1 cellular context compared by ENCODE assay signal in the genomic region with DNA sequence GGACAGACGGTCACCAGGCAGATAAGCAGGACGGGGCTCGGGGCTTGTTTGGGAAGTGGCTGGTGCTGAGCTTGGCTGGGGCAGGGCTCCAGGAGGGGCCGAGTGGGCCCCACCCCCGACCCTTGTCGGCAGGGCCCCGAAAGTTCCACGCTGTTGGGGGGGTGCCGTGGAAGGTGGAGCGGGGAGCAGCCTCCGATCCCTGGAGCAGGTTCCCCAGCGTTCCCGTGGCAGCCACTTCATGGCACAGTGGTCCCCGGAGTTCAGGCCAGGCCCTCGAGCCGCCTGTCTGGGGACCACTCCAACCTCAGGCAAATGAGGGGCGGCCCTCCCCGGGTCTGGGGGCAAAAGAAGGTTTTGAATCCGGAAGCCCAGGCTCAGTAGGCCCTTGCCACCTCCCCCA.
TF ChIP-seq lines count a peak whose summit lies in the region.

No MANE protein-coding gene starts in this region.

TF ChIP-seq in K562, 482 proteins besides CTCF, POLR2A, EP300 and RAD21:
- TF ChIP-seq, protein P1, sequence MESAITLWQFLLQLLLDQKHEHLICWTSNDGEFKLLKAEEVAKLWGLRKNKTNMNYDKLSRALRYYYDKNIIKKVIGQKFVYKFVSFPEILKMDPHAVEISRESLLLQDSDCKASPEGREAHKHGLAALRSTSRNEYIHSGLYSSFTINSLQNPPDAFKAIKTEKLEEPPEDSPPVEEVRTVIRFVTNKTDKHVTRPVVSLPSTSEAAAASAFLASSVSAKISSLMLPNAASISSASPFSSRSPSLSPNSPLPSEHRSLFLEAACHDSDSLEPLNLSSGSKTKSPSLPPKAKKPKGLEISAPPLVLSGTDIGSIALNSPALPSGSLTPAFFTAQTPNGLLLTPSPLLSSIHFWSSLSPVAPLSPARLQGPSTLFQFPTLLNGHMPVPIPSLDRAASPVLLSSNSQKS (CRISPR knock-in tag; IDR thresholded peaks at IDR 0.05), result no peak
- TF ChIP-seq POLR2G (IDR thresholded peaks at IDR 0.05; ENCODE audit: low read depth, low read length), result peak; percentile 25; the same call in 1 of the 2 replicates
